In genomic region chr6:73923899-73924485, GRCh38 we compare ENCODE assay signal across 26 cellular contexts.
DNase-seq lines count a peak whose midpoint lies in the region; ATAC-seq and TF ChIP-seq lines count a peak whose summit lies in the region.
"Had no signal": no experiment of that assay in that cellular context is flagged by ENCODE, and none has a peak within 500 bp of the region (broad histone marks: within the 10 kb centered on the region; RNA-seq: fewer than 3 reads in every experiment).

No MANE protein-coding gene starts in this region.

- no peaks in the 10 kb centered on the region for H3K36me3 ChIP-seq in ovary
- H3K36me3 ChIP-seq: left lung, Peyer's patch had no signal

- H3K27me3 ChIP-seq in ovary = no peaks in the 10 kb centered on the region
- H3K27me3 ChIP-seq: left lung, Peyer's patch had no signal

- no peaks in the 10 kb centered on the region for H3K9me3 ChIP-seq in ovary

- ATAC-seq in omental fat pad (ENCODE audit: low FRiP score) = peak; percentile 84
- ATAC-seq: activated T-cell treated with anti-CD3 and anti-CD28 coated beads, Interleukin-2, amount 50 U/mL, for 4 hours; left lung; natural killer cell treated with Interleukin-12 subunit alpha and Interleukin-12 subunit beta and Interleukin-15 and Interleukin-18, amount 100 ng/mL, for 72 hours had no signal

- no peak; the same call in 1 of the 2 replicates for TF ChIP-seq CTCF in AG10803 (conservative IDR thresholded peaks at IDR 0.05; ENCODE audit: low read length)
- no peak for TF ChIP-seq CTCF in fibroblast of pulmonary artery (IDR thresholded peaks at IDR 0.05; ENCODE audit: low read length, missing control alignments)
- TF ChIP-seq CTCF in omental fat pad (IDR thresholded peaks at IDR 0.05) = no peak
- no peak for TF ChIP-seq CTCF in ovary (IDR thresholded peaks at IDR 0.05)

- 12 to 15% (median 14%) methylated on average over 1 of the region's 1 CpG for WGBS in ovary, 3 donors

- H3K4me1 ChIP-seq in ovary (ENCODE audit: insufficient read depth) = no peaks in the 10 kb centered on the region
- H3K4me1 ChIP-seq: left lung, Peyer's patch had no signal

- DNase-seq in AG10803 (ENCODE audit: low read depth) = peak; percentile 87
- DNase-seq in LHCN-M2 (ENCODE audit: low read depth) = peak; percentile 8
- peak; percentile 59 for DNase-seq in fibroblast of pulmonary artery (ENCODE audit: low read depth)
- DNase-seq in omental fat pad (ENCODE audit: low spot score) = no peak
- no peak for DNase-seq in ovary
- no peak for DNase-seq in DMS53 treated with DMSO at 0.1 percent for 48 hours (lab: John Stamatoyannopoulos, UW; ENCODE audit: unreplicated experiment)
- no peak for DNase-seq in NCI-H526 treated with DMSO at 0.1 percent for 48 hours (lab: John Stamatoyannopoulos, UW)
- no peak for DNase-seq in NCI-H510A treated with DMSO at 0.1 percent for 48 hours (lab: John Stamatoyannopoulos, UW)
- DNase-seq: activated naive CD4-positive, alpha-beta T cell treated with Interleukin-2 at 50 U/mL for 16 hours; activated T-cell treated with anti-CD3 and anti-CD28 coated beads, Interleukin-2, amount 50 U/mL, for 4 hours; CD8-positive, alpha-beta memory T cell; DMS79; erythroblast; head of caudate nucleus; immature natural killer cell; Kasumi-1; left lung; NCI-H1048; NCI-H2081; NCI-H510A; Peyer's patch; posterior cingulate gyrus; stimulated activated CD4-positive, alpha-beta T cell treated with anti-CD3 and anti-CD28 coated beads, Interleukin-4, amount 100 ng/mL, for 1 hour; stimulated activated naive CD4-positive, alpha-beta T cell treated with Interleukin-2 at 50 U/mL for 16 hours had no signal

- no peak overlapping the region for H3K4me3 ChIP-seq in AG10803 (ENCODE audit: low read length)
- H3K4me3 ChIP-seq in fibroblast of pulmonary artery (replicated peaks; ENCODE audit: low read depth, low read length) = no peak overlapping the region
- H3K4me3 ChIP-seq in ovary = no peak overlapping the region
- H3K4me3 ChIP-seq: left lung, Peyer's patch, skin epidermis had no signal

- TF ChIP-seq EP300 in ovary (IDR thresholded peaks at IDR 0.05) = no peak

- no peak overlapping the region for H3K27ac ChIP-seq in ovary
- H3K27ac ChIP-seq: left lung, Peyer's patch, skin epidermis had no signal

- intact Hi-C loops in ovary (cut with DNase I) = no loop called here

- no peak for TF ChIP-seq POLR2A in ovary (IDR thresholded peaks at IDR 0.05)

Comparison
In these comparisons a context has a peak if more than half of its experiments do, and no peak if none do; other contexts are left out.
1. DNase-seq: peak in AG10803 (single experiment), LHCN-M2 (single experiment) and fibroblast of pulmonary artery (single experiment); none in omental fat pad (single experiment), ovary (0 of 5), DMS53 treated with DMSO at 0.1 percent for 48 hours (single experiment), NCI-H526 treated with DMSO at 0.1 percent for 48 hours (single experiment) and NCI-H510A treated with DMSO at 0.1 percent for 48 hours (single experiment).